8 cellular contexts compared by ENCODE assay signal in genomic region chr2:191245869-191246531, GRCh38. TPM values are rescaled to one million over a fixed set of nuclear protein-coding genes. Genes with fewer than 3 reads are reported as not detected.
DNase-seq lines count a peak whose midpoint lies in the region; ATAC-seq and TF ChIP-seq lines count a peak whose summit lies in the region.

No MANE protein-coding gene starts in this region.

- H3K79me2 ChIP-seq in Karpas-422 (ENCODE audit: low read length): no peaks in the 10 kb centered on the region

- H3K27me3 ChIP-seq in breast epithelium: no peaks in the 10 kb centered on the region
- no peaks in the 10 kb centered on the region for H3K27me3 ChIP-seq in Karpas-422 (ENCODE audit: low read length)

- H3K27ac ChIP-seq in breast epithelium (peak overlapping the region; percentile 75 to 82), Karpas-422 (ENCODE audit: low read length) (no peak overlapping the region)

- DNase-seq in GM13977 (ENCODE audit: low spot score) (peak; percentile 18), SK-N-DZ (ENCODE audit: low spot score) (peak; percentile 83), breast epithelium (ENCODE audit: low spot score in 2 of 2) (peak; percentile 38 to 59), islet precursor cell (peak; percentile 94), Karpas-422 (no peak)
- peak; percentile 2 to 34 for DNase-seq in stimulated activated CD4-positive, alpha-beta T cell treated with anti-CD3 and anti-CD28 coated beads, Interleukin-1b, Interleukin-23, amount 100 ng/mL, for 4 hours (ENCODE audit: low read depth in 2 of 2)

- H4K20me1 ChIP-seq in Karpas-422 (ENCODE audit: insufficient read depth, low read depth, low read length): no peaks in the 10 kb centered on the region

- H3K4me3 ChIP-seq in breast epithelium (peak overlapping the region; percentile 71 to 91 (median 91)), Karpas-422 (ENCODE audit: low read length) (no peak overlapping the region)

- H3K9me3 ChIP-seq in breast epithelium: no peaks in the 10 kb centered on the region
- H3K9me3 ChIP-seq in Karpas-422 (ENCODE audit: low read length): no peaks in the 10 kb centered on the region

- no peak overlapping the region for H3K9ac ChIP-seq in Karpas-422 (ENCODE audit: low read length)

- H3K4me2 ChIP-seq in Karpas-422 (ENCODE audit: low read depth, low read length, poor library complexity, severe bottlenecking): no peak overlapping the region

- intact Hi-C loops in breast epithelium (cut with DNase I; ENCODE audit: low total_unique reads): no loop called here

- TF ChIP-seq CTCF in GM13977 (IDR thresholded peaks at IDR 0.05; ENCODE audit: extremely low read depth, insufficient read depth, missing control alignments): no peak
- no peak for TF ChIP-seq CTCF in breast epithelium (IDR thresholded peaks at IDR 0.05)

- in situ Hi-C loops in GM13977 (cut with MboI; ENCODE audit: low pct_unique_long_range_greater_than_20kb, low sequenced_read_pairs, unreplicated experiment): no loop called here

- H3K4me1 ChIP-seq in breast epithelium (peaks cover 0 to 12% of the 10 kb centered on the region in 2 donors), Karpas-422 (ENCODE audit: low read length) (no peaks in the 10 kb centered on the region)

- peak; percentile 10 for ATAC-seq in HG03571 (IDR thresholded peaks at IDR 0.05; ENCODE audit: unreplicated experiment)
- no peak for ATAC-seq in GM19035 (IDR thresholded peaks at IDR 0.05; ENCODE audit: unreplicated experiment)

- no peaks in the 10 kb centered on the region for H3K9me2 ChIP-seq in Karpas-422 (replicated peaks; ENCODE audit: insufficient read depth, low read length)

- no peak overlapping the region for H2AFZ ChIP-seq in Karpas-422 (ENCODE audit: low read length)

- H3K36me3 ChIP-seq in breast epithelium: no peaks in the 10 kb centered on the region
- H3K36me3 ChIP-seq in Karpas-422 (ENCODE audit: insufficient read depth, low read length): no peaks in the 10 kb centered on the region

- no peak for TF ChIP-seq POLR2A in breast epithelium (IDR thresholded peaks at IDR 0.05)

RNA-seq across cellular contexts. Expression of gene MYO1B, which starts 0.8 kb away (rescaled TPM):
- 68.1 and 73.9 TPM in 2 replicates for polyA plus RNA-seq in SK-N-DZ (2014; cell fraction: cytosol; rRNA removed)
- 80.6 and 87.8 TPM in 2 replicates for polyA plus RNA-seq in SK-N-DZ (2014; cell fraction: nucleus; rRNA removed)
- total RNA-seq in breast epithelium: 10 to 100 TPM; 34.1 to 73.9 (median 63.9) TPM
- not detected in 2 replicates for total RNA-seq in Karpas-422 (2014; rRNA removed; shearing (Covaris generic); ENCODE audit: low replicate concordance)

Comparison
In these comparisons a context has a peak if more than half of its experiments do, and no peak if none do; other contexts are left out.
1. RNA of gene MYO1B, which starts 0.8 kb away (total RNA-seq): 34.1 to 73.9 TPM in breast epithelium; not detected in Karpas-422; every median in the first group is over 10 times any median in the second.